In genomic region chr11:114152162-114152561, GRCh38 we compare ENCODE assay signal across 22 cellular contexts.
DNase-seq lines count a peak whose midpoint lies in the region; ATAC-seq and TF ChIP-seq lines count a peak whose summit lies in the region.
"Had no signal": no experiment of that assay in that cellular context is flagged by ENCODE, and none has a peak within 500 bp of the region (broad histone marks: within the 10 kb centered on the region; RNA-seq: fewer than 3 reads in every experiment).

No MANE protein-coding gene starts in this region.

- peaks cover 40% of the 10 kb centered on the region for H3K4me1 Mint-ChIP-seq in activated T-cell treated with anti-CD3 and anti-CD28 coated beads, Interleukin-2, amount 50 U/mL, for 24 hours (ENCODE audit: low read depth)

- ATAC-seq in upper lobe of left lung (ENCODE audit: low FRiP score in 2 of 2) (no peak), GM19351 (IDR thresholded peaks at IDR 0.05; ENCODE audit: unreplicated experiment) (no peak)

- H3K36me3 ChIP-seq in breast epithelium, result no peaks in the 10 kb centered on the region
- peaks cover 0 to 7% of the 10 kb centered on the region in 2 donors for H3K36me3 ChIP-seq in prostate gland
- H3K36me3 ChIP-seq in upper lobe of left lung, result peaks cover 9 to 27% (median 12%) of the 10 kb centered on the region in 4 donors
- H3K36me3 ChIP-seq: BLaER1, ovary had no signal

- no peak for TF ChIP-seq POLR2A in breast epithelium (IDR thresholded peaks at IDR 0.05)
- no peak for TF ChIP-seq POLR2A in prostate gland (IDR thresholded peaks at IDR 0.05)
- no peak for TF ChIP-seq POLR2A in upper lobe of left lung (IDR thresholded peaks at IDR 0.05)

- H3K4me3 Mint-ChIP-seq in activated T-cell treated with anti-CD3 and anti-CD28 coated beads, Interleukin-2, amount 50 U/mL, for 24 hours, result no peak overlapping the region

- no peaks in the 10 kb centered on the region for H3K36me3 Mint-ChIP-seq in activated T-cell treated with anti-CD3 and anti-CD28 coated beads, Interleukin-2, amount 50 U/mL, for 24 hours (ENCODE audit: low read depth)
- H3K36me3 Mint-ChIP-seq: naive B cell had no signal

- intact Hi-C loops in breast epithelium (cut with DNase I; ENCODE audit: low total_unique reads), result no loop called here
- intact Hi-C loops in prostate gland (cut with DNase I), result no loop called here

- no peaks in the 10 kb centered on the region for H3K9me3 Mint-ChIP-seq in activated T-cell treated with anti-CD3 and anti-CD28 coated beads, Interleukin-2, amount 50 U/mL, for 24 hours
- H3K9me3 Mint-ChIP-seq: activated T-helper 2 cell treated with anti-CD3 and anti-CD28 coated beads, Interferon-gamma antibody, Interleukin-2, Interleukin-4, amounts not matched to agents 10 μg/mL and 5 μg/mL and 100 μg/mL, durations not matched to agents 14 hours and 24 hours and 36 hours; naive B cell had no signal

- peaks cover 22 to 68% of the 10 kb centered on the region in 2 donors for H3K4me1 ChIP-seq in breast epithelium
- peaks cover 22% of the 10 kb centered on the region for H3K4me1 ChIP-seq in prostate gland (replicated peaks)
- H3K4me1 ChIP-seq in upper lobe of left lung, result peaks cover 90 to 100% (median 94%) of the 10 kb centered on the region in 4 donors

- H3K9me3 ChIP-seq in breast epithelium (no peaks in the 10 kb centered on the region), prostate gland (no peaks in the 10 kb centered on the region), upper lobe of left lung (no peaks in the 10 kb centered on the region)
- H3K9me3 ChIP-seq: BLaER1, ovary had no signal

- H3K27ac ChIP-seq in breast epithelium (peak overlapping the region; percentile 96 to 98), prostate gland (peak overlapping the region; percentile 99), upper lobe of left lung (peak overlapping the region in 3 of 4 donors; percentile 95 to 99 (median 96))
- H3K27ac ChIP-seq: BLaER1 had no signal

- no peaks in the 10 kb centered on the region for H3K27me3 ChIP-seq in breast epithelium
- H3K27me3 ChIP-seq in prostate gland (replicated peaks; ENCODE audit: insufficient read depth), result no peaks in the 10 kb centered on the region
- no peaks in the 10 kb centered on the region for H3K27me3 ChIP-seq in upper lobe of left lung
- H3K27me3 ChIP-seq: BLaER1, ovary had no signal

- DNase-seq in activated T-cell treated with anti-CD3 and anti-CD28 coated beads, Interleukin-2, amount 50 U/mL, for 24 hours, result no peak
- DNase-seq in activated T-cell treated with anti-CD3 and anti-CD28 coated beads, Interleukin-2, amount 50 U/mL, for 48 hours, result no peak
- no peak for DNase-seq in breast epithelium (ENCODE audit: low spot score in 2 of 2)
- DNase-seq in prostate gland (ENCODE audit: low spot score), result no peak
- DNase-seq in upper lobe of left lung, result no peak
- no peak for DNase-seq in stimulated activated CD4-positive, alpha-beta T cell treated with anti-CD3 and anti-CD28 coated beads, Interleukin-2, amount 100 ng/mL, for 24 hours
- no peak for DNase-seq in NAMALWA (ENCODE audit: low spot score)
- DNase-seq: activated CD4-positive, CD25-positive, alpha-beta regulatory T cell; activated CD8-positive, alpha-beta memory T cell treated with anti-CD3 and anti-CD28 coated beads for 24 hours; effector CD4-positive, alpha-beta T cell; glutamatergic neuron; KBM-7; naive B cell; NCI-H187 treated with DMSO at 0.1 percent for 48 hours; NCI-H446 treated with DMSO at 0.1 percent for 48 hours; NK-92 treated with Interleukin-12 subunit alpha and Interleukin-12 subunit beta, amount 100 ng/mL, for 24 hours; ovary; stimulated activated CD4-positive, alpha-beta T cell treated with anti-CD3 and anti-CD28 coated beads, Interleukin-1b, Interleukin-23, amount 100 ng/mL, for 48 hours; T-helper 9 cell had no signal

- peak overlapping the region; percentile 6 for H3K27ac Mint-ChIP-seq in activated T-cell treated with anti-CD3 and anti-CD28 coated beads, Interleukin-2, amount 50 U/mL, for 24 hours
- H3K27ac Mint-ChIP-seq: activated T-helper 2 cell treated with anti-CD3 and anti-CD28 coated beads, Interferon-gamma antibody, Interleukin-2, Interleukin-4, amounts not matched to agents 10 μg/mL and 5 μg/mL and 100 μg/mL, durations not matched to agents 14 hours and 24 hours and 36 hours had no signal

- TF ChIP-seq CTCF in breast epithelium (IDR thresholded peaks at IDR 0.05) (no peak), prostate gland (IDR thresholded peaks at IDR 0.05) (no peak), upper lobe of left lung (IDR thresholded peaks at IDR 0.05) (no peak)

- TF ChIP-seq EP300 in upper lobe of left lung (IDR thresholded peaks at IDR 0.05), result no peak

- H3K4me3 ChIP-seq in breast epithelium (no peak overlapping the region), prostate gland (no peak overlapping the region), upper lobe of left lung (no peak overlapping the region)
- H3K4me3 ChIP-seq: BLaER1, ovary had no signal

- H3K27me3 Mint-ChIP-seq in activated T-cell treated with anti-CD3 and anti-CD28 coated beads, Interleukin-2, amount 50 U/mL, for 24 hours, result no peaks in the 10 kb centered on the region
- H3K27me3 Mint-ChIP-seq: naive B cell had no signal

- 55% methylated on average over 3 of the region's 3 CpGs for WGBS in prostate gland
- 95 to 96% methylated on average over 3 of the region's 3 CpGs for WGBS in upper lobe of left lung, 2 donors
